ENCODE assay signal across 1 cellular context in the genomic region with DNA sequence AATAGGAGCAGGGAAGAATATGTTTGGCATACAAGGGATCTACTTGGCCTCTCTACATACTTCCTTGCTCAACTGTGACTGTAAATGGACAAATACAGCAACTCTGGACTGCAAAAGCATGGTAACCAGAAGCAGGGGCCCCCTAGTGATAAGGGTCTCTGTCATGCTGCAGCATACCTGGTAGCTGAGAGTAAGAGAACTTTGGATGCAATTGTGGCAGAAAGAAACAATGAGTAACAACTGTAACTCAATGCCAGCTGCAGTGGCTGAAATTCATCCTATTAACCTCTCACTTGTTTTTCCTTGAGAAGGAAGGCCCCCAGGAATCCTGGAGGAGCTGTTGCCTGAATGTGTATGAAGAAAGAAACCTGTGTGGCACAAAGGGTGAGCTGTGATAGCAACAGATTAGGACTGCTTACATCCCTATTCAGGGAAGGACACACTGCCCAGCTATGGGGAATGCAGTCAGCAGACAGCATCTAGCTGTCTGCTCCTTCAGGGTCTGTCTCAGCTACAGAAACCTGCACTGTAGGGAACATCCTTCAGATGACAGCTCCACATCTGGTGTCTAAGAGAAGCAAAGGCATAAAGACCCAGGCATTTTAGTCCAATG.
TF ChIP-seq lines count a peak whose summit lies in the region.

No MANE protein-coding gene starts in this region.

TF ChIP-seq in IMR-90, 13 proteins besides CTCF, POLR2A, EP300 and RAD21 (continued from another document):
- TF ChIP-seq CHD1 (IDR thresholded peaks at IDR 0.05; ENCODE audit: low read depth, low read length) = no peak
- no peak for TF ChIP-seq BHLHE40 (IDR thresholded peaks at IDR 0.05; ENCODE audit: low read depth, low read length)
- TF ChIP-seq FOS (IDR thresholded peaks at IDR 0.05; ENCODE audit: low read depth, low read length) = no peak
- TF ChIP-seq, protein P1, sequence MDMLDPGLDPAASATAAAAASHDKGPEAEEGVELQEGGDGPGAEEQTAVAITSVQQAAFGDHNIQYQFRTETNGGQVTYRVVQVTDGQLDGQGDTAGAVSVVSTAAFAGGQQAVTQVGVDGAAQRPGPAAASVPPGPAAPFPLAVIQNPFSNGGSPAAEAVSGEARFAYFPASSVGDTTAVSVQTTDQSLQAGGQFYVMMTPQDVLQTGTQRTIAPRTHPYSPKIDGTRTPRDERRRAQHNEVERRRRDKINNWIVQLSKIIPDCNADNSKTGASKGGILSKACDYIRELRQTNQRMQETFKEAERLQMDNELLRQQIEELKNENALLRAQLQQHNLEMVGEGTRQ (IDR thresholded peaks at IDR 0.05; ENCODE audit: low read depth, low read length) = no peak
